In the genomic region with DNA sequence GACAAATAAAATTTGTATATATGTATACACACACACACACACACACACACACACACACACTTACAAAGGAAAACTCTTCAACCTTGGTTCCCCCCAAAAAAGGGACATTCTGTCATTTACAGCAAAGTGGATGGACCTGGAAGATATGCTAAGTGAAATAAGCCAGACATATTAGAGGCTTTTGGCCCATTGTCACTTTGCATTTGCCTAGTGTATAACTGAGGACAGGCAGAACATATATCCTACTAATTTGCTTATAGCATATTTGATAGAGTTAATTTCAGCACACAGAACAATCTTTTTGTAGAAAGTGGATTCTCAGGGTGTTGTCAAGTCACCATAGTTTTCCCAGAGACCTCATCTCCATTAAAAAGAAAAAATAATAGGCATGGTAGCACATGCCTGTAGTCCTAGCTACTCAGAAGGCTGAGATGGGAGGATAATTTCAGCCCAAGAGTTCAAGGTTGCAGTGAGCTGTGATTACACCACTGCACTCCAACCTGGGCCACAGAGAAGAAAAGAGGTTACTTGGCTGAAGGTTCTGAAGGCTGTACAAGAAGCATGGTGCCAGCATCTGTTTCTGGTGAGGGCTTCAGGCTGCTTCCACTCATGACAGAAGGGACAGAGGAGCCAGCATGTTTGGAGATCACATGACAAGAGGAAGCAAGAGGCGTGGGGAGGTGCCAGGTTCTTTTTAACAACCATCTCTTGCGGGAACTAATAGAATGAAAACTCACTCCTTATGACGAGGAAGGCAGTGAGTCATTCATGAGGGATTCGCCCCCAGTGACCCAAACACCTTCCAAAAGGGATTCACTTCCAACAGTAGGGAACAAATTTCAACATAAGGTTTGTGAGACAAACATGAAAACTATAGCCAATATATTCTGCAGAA, we compare ENCODE assay signal across 24 cellular contexts.
DNase-seq lines count a peak whose midpoint lies in the region; ATAC-seq, FAIRE-seq and TF ChIP-seq lines count a peak whose summit lies in the region.
"Had no signal": no experiment of that assay in that cellular context is flagged by ENCODE, and none has a peak within 500 bp of the region (broad histone marks: within the 10 kb centered on the region; RNA-seq: fewer than 3 reads in every experiment).

No MANE protein-coding gene starts in this region.

- H2AK5ac ChIP-seq in mesenchymal stem cell (ENCODE audit: low read length, severe bottlenecking): no peak overlapping the region

- H3K36me3 ChIP-seq in K562 (ENCODE audit: control insufficient read depth, insufficient read depth, low read length) (no peaks in the 10 kb centered on the region), mesenchymal stem cell (ENCODE audit: control insufficient read depth in 1 of 2, insufficient read depth in 2 of 2, low read depth in 1 of 2, low read length in 2 of 2) (no peaks in the 10 kb centered on the region), adrenal gland (replicated peaks in 1 of 2) (no peaks in the 10 kb centered on the region)
- H3K36me3 ChIP-seq: BLaER1, lower lobe of right lung, upper lobe of left lung had no signal

- no peaks in the 10 kb centered on the region for H3K9me3 ChIP-seq in K562 (replicated peaks; ENCODE audit: control insufficient read depth, insufficient read depth, low read depth, low read length)
- peaks cover 20% of the 10 kb centered on the region for H3K9me3 ChIP-seq in mesenchymal stem cell (ENCODE audit: control insufficient read depth, low read length)
- H3K9me3 ChIP-seq in adrenal gland (replicated peaks in 1 of 3): no peaks in the 10 kb centered on the region
- H3K9me3 ChIP-seq: lower lobe of right lung had no signal

- DNase-seq in EH (ENCODE audit: low read depth): peak; percentile 1
- peak; percentile 47 for DNase-seq in LHCN-M2 (ENCODE audit: low read depth)
- DNase-seq in K562 (ENCODE audit: extremely low read depth in 1 of 4, low spot score in 3 of 4): no peak
- DNase-seq in foreskin fibroblast: peak; percentile 52 to 72
- DNase-seq in dorsolateral prefrontal cortex: no peak
- DNase-seq in mesenchymal stem cell: no peak
- no peak for DNase-seq in adrenal gland
- DNase-seq: ACHN; activated T-cell treated with anti-CD3 and anti-CD28 coated beads, Interleukin-2, amount 50 U/mL, for 72 hours; Calu3; foreskin melanocyte; H9; hypothalamus; lower lobe of right lung; NCI-H1436; NCI-H2171; NCI-H526 treated with DMSO at 0.1 percent for 48 hours; upper lobe of left lung had no signal

- H3K9ac ChIP-seq in K562 (ENCODE audit: insufficient read depth in 1 of 2, low read depth in 2 of 2, low read length in 2 of 2) (no peak overlapping the region), mesenchymal stem cell (ENCODE audit: low read length) (no peak overlapping the region)
- H3K9ac ChIP-seq: BLaER1 had no signal

- H3K4me3 ChIP-seq in K562 (no peak overlapping the region), foreskin fibroblast (ENCODE audit: low read depth in 1 of 2, low read length in 2 of 2) (no peak overlapping the region), dorsolateral prefrontal cortex (no peak overlapping the region), mesenchymal stem cell (ENCODE audit: insufficient read depth in 1 of 2, low read depth in 1 of 2, low read length in 2 of 2) (no peak overlapping the region), adrenal gland (no peak overlapping the region)
- H3K4me3 ChIP-seq: BLaER1, coronary artery, lower lobe of right lung, upper lobe of left lung had no signal

- H2BK120ac ChIP-seq in mesenchymal stem cell (ENCODE audit: low read depth, low read length): no peak overlapping the region

- BruUV-seq in K562 (replicated peaks; lab: Mats Ljungman, UMichigan): no TSS peak

- TF ChIP-seq POLR2A in K562 (conservative IDR thresholded peaks at IDR 0.05) (no peak), adrenal gland (IDR thresholded peaks at IDR 0.05) (no peak)

- no peak for TF ChIP-seq RAD21 in K562 (CRISPR knock-in tag; conservative IDR thresholded peaks at IDR 0.05 in 1 of 2, IDR thresholded peaks at IDR 0.05 in 1 of 2)

- H2AFZ ChIP-seq in K562 (ENCODE audit: low read depth, low read length) (no peak overlapping the region), mesenchymal stem cell (ENCODE audit: low read depth, low read length) (no peak overlapping the region)

- no peaks in the 10 kb centered on the region for H4K20me1 ChIP-seq in K562 (replicated peaks; ENCODE audit: control insufficient read depth, insufficient read depth, low read length)
- H4K20me1 ChIP-seq: BLaER1 had no signal

- H3K18ac ChIP-seq in mesenchymal stem cell (ENCODE audit: low read depth in 1 of 2, low read length in 2 of 2): no peak overlapping the region

- no peak overlapping the region for H3K4me2 ChIP-seq in K562 (ENCODE audit: insufficient read depth, low read length)
- no peak overlapping the region for H3K4me2 ChIP-seq in mesenchymal stem cell (ENCODE audit: low read length, poor library complexity, severe bottlenecking)
- H3K4me2 ChIP-seq: BLaER1 had no signal

- H3K27me3 ChIP-seq in K562 (ENCODE audit: control insufficient read depth in 2 of 2, insufficient read depth in 2 of 2, low read length in 2 of 2) (no peaks in the 10 kb centered on the region), dorsolateral prefrontal cortex (no peaks in the 10 kb centered on the region), mesenchymal stem cell (ENCODE audit: control insufficient read depth in 1 of 2, insufficient read depth in 1 of 2, low read length in 2 of 2) (no peaks in the 10 kb centered on the region), adrenal gland (no peaks in the 10 kb centered on the region)
- H3K27me3 ChIP-seq: BLaER1, upper lobe of left lung had no signal

- CTCF ChIA-PET in K562 (lab: Yijun Ruan, JAX; ENCODE audit: low intra/inter-chr PET ratio): interaction anchor here (0.6 kb wide), 1 partner anchor 44 kb away, joined by 3 read pairs; no protein-coding TSS in a partner anchor

- in situ Hi-C loops in K562 (cut with MboI): no loop called here

- no peak overlapping the region for H2BK5ac ChIP-seq in mesenchymal stem cell (ENCODE audit: low read depth, low read length, poor library complexity, severe bottlenecking)

- H3K79me1 ChIP-seq in mesenchymal stem cell (replicated peaks; ENCODE audit: low read length, poor library complexity, severe bottlenecking): no peaks in the 10 kb centered on the region

- H4K91ac ChIP-seq in mesenchymal stem cell (ENCODE audit: low read length): no peak overlapping the region

- H3K79me2 ChIP-seq in K562 (ENCODE audit: control insufficient read depth, insufficient read depth, low read length): no peaks in the 10 kb centered on the region

- 0% methylated on average over 4 of the region's 4 CpGs for WGBS in K562 (ENCODE audit: insufficient coverage, low coverage, missing lambda C conversion rate)
- WGBS in mesenchymal stem cell: 61% methylated on average over 3 of the region's 4 CpGs
- WGBS in adrenal gland, 4 donors: 65 to 72% (median 67%) methylated on average over 4 of the region's 4 CpGs

- no peak overlapping the region for H3K4ac ChIP-seq in mesenchymal stem cell (ENCODE audit: low read depth in 1 of 2, low read length in 2 of 2)

- H3K4me1 ChIP-seq in K562 (replicated peaks in 1 of 2; ENCODE audit: control insufficient read depth in 2 of 2, insufficient read depth in 2 of 2, low read length in 2 of 2): no peaks in the 10 kb centered on the region
- H3K4me1 ChIP-seq in mesenchymal stem cell (ENCODE audit: control insufficient read depth, insufficient read depth, low read depth, low read length): no peaks in the 10 kb centered on the region
- H3K4me1 ChIP-seq in adrenal gland (replicated peaks in 1 of 2): no peaks in the 10 kb centered on the region
- H3K4me1 ChIP-seq: BLaER1, lower lobe of right lung, upper lobe of left lung had no signal

- H3K23ac ChIP-seq in mesenchymal stem cell (ENCODE audit: low read length in 2 of 2): no peak overlapping the region

- no peak overlapping the region for H3K27ac ChIP-seq in K562 (ENCODE audit: extremely low read depth, low read depth, low read length)
- H3K27ac ChIP-seq in dorsolateral prefrontal cortex: no peak overlapping the region
- H3K27ac ChIP-seq in mesenchymal stem cell (ENCODE audit: low read length, poor library complexity, severe bottlenecking): no peak overlapping the region
- H3K27ac ChIP-seq in adrenal gland: no peak overlapping the region
- H3K27ac ChIP-seq: BLaER1, coronary artery, lower lobe of right lung, upper lobe of left lung had no signal

- no peak for TF ChIP-seq EP300 in K562 (IDR thresholded peaks at IDR 0.05; ENCODE audit: low read length)

- no peak overlapping the region for H4K8ac ChIP-seq in mesenchymal stem cell (ENCODE audit: low read length)

- H2BK12ac ChIP-seq in mesenchymal stem cell (ENCODE audit: low read length in 2 of 2): no peak overlapping the region

- no peak overlapping the region for H3K14ac ChIP-seq in mesenchymal stem cell (ENCODE audit: low read length in 2 of 2)

- H2BK15ac ChIP-seq in mesenchymal stem cell (ENCODE audit: low read depth, poor library complexity, severe bottlenecking): no peak overlapping the region

- intact Hi-C loops in K562 (cut with micrococcal nuclease) (no loop called here), dorsolateral prefrontal cortex (cut with DNase I) (no loop called here), adrenal gland (cut with DNase I) (no loop called here)

- no peak for ATAC-seq in K562
- no peak for ATAC-seq in GM19328 (IDR thresholded peaks at IDR 0.05; ENCODE audit: unreplicated experiment)
- ATAC-seq: activated T-cell treated with anti-CD3 and anti-CD28 coated beads, Interleukin-2, amount 50 U/mL, for 72 hours; lower lobe of right lung; Right ventricle myocardium inferior; sciatic nerve had no signal

- POLR2A ChIA-PET in K562 (lab: Yijun Ruan, JAX): no interaction called here

- no peaks in the 10 kb centered on the region for H3K9me1 ChIP-seq in K562 (ENCODE audit: control insufficient read depth, insufficient read depth, low read length)

- no peak for TF ChIP-seq CTCF in K562 (IDR thresholded peaks at IDR 0.05 in 2 of 3, conservative IDR thresholded peaks at IDR 0.05 in 1 of 3; ENCODE audit: insufficient read depth in 2 of 3, low read depth in 1 of 3, low read length in 3 of 3)
- TF ChIP-seq CTCF in foreskin fibroblast (IDR thresholded peaks at IDR 0.05; ENCODE audit: low read depth, low read length): no peak
- no peak for TF ChIP-seq CTCF in dorsolateral prefrontal cortex (IDR thresholded peaks at IDR 0.05 in 54 of 56, conservative IDR thresholded peaks at IDR 0.05 in 2 of 56; ENCODE audit: low read depth in 1 of 56, partially characterized antibody in 56 of 56)
- no peak for TF ChIP-seq CTCF in adrenal gland (IDR thresholded peaks at IDR 0.05)

- no peak for FAIRE-seq in K562 (lab: Jason Lieb, UNC)
- FAIRE-seq: islet of Langerhans had no signal

TF ChIP-seq in K562, 482 proteins besides CTCF, POLR2A, EP300 and RAD21 (continues in another document):
- TF ChIP-seq SETDB1 (IDR thresholded peaks at IDR 0.05; ENCODE audit: low read length): no peak

Comparison
In these comparisons a context has a peak if more than half of its experiments do, and no peak if none do; other contexts are left out.
1. DNase-seq: peak in EH (single experiment), LHCN-M2 (single experiment) and foreskin fibroblast (2 of 2); none in K562 (0 of 4), dorsolateral prefrontal cortex (0 of 10), mesenchymal stem cell (single experiment) and adrenal gland (0 of 7).